8 cellular contexts compared by ENCODE assay signal in the genomic region with DNA sequence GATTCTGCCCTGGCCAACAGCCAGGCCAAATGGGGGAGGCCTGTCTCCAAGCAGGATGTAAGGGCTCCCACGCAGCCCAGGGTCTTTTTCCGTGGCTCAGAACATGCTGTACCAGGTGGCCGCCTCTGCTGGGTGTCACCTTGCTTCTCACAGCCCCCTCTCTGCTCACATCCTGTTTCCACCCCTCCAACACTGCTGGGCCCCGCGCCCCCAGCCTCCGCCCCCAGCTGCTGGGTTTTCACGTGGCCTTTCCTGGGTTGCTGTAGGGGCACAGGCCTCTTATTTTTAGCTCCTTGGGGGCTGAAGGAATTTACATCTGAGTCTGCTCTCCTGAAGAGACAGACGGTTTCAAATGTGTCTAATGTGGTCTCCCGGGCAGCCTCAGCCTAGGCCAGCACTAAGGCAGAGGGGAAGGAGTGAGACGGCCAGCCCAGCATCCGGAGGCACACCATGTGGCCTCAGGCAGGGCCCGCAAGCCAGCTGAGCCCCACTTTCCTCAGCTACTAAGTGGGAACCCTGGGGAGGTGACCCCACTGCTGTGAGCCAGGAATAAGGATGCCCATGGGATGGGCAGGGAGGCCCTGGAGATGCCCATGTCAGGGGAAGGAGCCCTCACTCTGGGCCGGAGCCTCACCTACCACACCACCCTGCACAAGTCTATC. TPM values are rescaled to one million over a fixed set of nuclear protein-coding genes. Genes with fewer than 3 reads are reported as not detected.
DNase-seq lines count a peak whose midpoint lies in the region; ATAC-seq lines count a peak whose summit lies in the region.

No MANE protein-coding gene starts in this region.

- H3K27me3 ChIP-seq in CD4-positive, CD25-positive, alpha-beta regulatory T cell (ENCODE audit: control insufficient read depth, insufficient read depth, low read length): no peaks in the 10 kb centered on the region

- H3K36me3 ChIP-seq in CD4-positive, CD25-positive, alpha-beta regulatory T cell (ENCODE audit: control insufficient read depth, insufficient read depth, low read length): no peaks in the 10 kb centered on the region

- H3K4me3 Mint-ChIP-seq in CD4-positive, CD25-positive, alpha-beta regulatory T cell: peak overlapping the region; percentile 64 to 80 (median 70)

- no peaks in the 10 kb centered on the region for H3K36me3 Mint-ChIP-seq in CD4-positive, CD25-positive, alpha-beta regulatory T cell

- H3K9me3 Mint-ChIP-seq in CD4-positive, CD25-positive, alpha-beta regulatory T cell: no peaks in the 10 kb centered on the region

- peak; percentile 60 to 68 for ATAC-seq in CD4-positive, CD25-positive, alpha-beta regulatory T cell (ENCODE audit: low read depth in 2 of 2)
- ATAC-seq in GM19468 (IDR thresholded peaks at IDR 0.05; ENCODE audit: extremely low read depth, unreplicated experiment) (peak; percentile 39), HG03565 (IDR thresholded peaks at IDR 0.05; ENCODE audit: unreplicated experiment) (peak; percentile 39)

- H3K27me3 Mint-ChIP-seq in CD4-positive, CD25-positive, alpha-beta regulatory T cell: no peaks in the 10 kb centered on the region

- no peaks in the 10 kb centered on the region for H3K9me3 ChIP-seq in CD4-positive, CD25-positive, alpha-beta regulatory T cell (ENCODE audit: control insufficient read depth in 2 of 2, low read length in 2 of 2)

- peak; percentile 40 to 86 (median 78) for DNase-seq in CD4-positive, CD25-positive, alpha-beta regulatory T cell
- DNase-seq in activated gamma-delta T cell (lab: John Stamatoyannopoulos, UW): peak; percentile 74
- peak; percentile 57 for DNase-seq in retina
- no peak for DNase-seq in anterior cingulate cortex (lab: John Stamatoyannopoulos, UW)
- DNase-seq in NCI-H226: no peak
- no peak for DNase-seq in AG20443 (ENCODE audit: low spot score)

- peak overlapping the region; percentile 87 for H3K27ac ChIP-seq in CD4-positive, CD25-positive, alpha-beta regulatory T cell (ENCODE audit: insufficient read depth, low read length, poor library complexity, severe bottlenecking)

- peak overlapping the region; percentile 97 to 99 (median 98) for H3K27ac Mint-ChIP-seq in CD4-positive, CD25-positive, alpha-beta regulatory T cell

- H3K4me1 Mint-ChIP-seq in CD4-positive, CD25-positive, alpha-beta regulatory T cell: peaks cover 22 to 62% (median 50%) of the 10 kb centered on the region in 4 donors

- peak overlapping the region; percentile 41 for H3K4me3 ChIP-seq in CD4-positive, CD25-positive, alpha-beta regulatory T cell (ENCODE audit: low read depth, low read length)

- peaks cover 46% of the 10 kb centered on the region for H3K4me1 ChIP-seq in CD4-positive, CD25-positive, alpha-beta regulatory T cell (ENCODE audit: control insufficient read depth, insufficient read depth, low read length, poor library complexity, severe bottlenecking)

RNA-seq across cellular contexts. Expression of a gene that starts 18.7 kb away (rescaled TPM):
- 566 TPM for total RNA-seq in CD4-positive, CD25-positive, alpha-beta regulatory T cell
- 10 to 100 TPM; 30.8 to 95.4 (median 44.5) TPM for polyA plus RNA-seq in CD4-positive, CD25-positive, alpha-beta regulatory T cell

RNA-seq across cellular contexts. Expression of a gene that starts 25.6 kb away (rescaled TPM):
- total RNA-seq in CD4-positive, CD25-positive, alpha-beta regulatory T cell: 9.7 TPM
- under 1 TPM in 2 of 4 donors, not detected in 2; 0.23 to 0.39 TPM for polyA plus RNA-seq in CD4-positive, CD25-positive, alpha-beta regulatory T cell

RNA-seq across cellular contexts. Expression of a gene that starts 44.7 kb away (rescaled TPM):
- total RNA-seq in CD4-positive, CD25-positive, alpha-beta regulatory T cell: 97.2 TPM
- 100 to 1,000 TPM; 177 to 208 (median 197) TPM for polyA plus RNA-seq in CD4-positive, CD25-positive, alpha-beta regulatory T cell

RNA-seq across cellular contexts. Expression of a gene that starts 47.5 kb away (rescaled TPM):
- 1.0 TPM for total RNA-seq in CD4-positive, CD25-positive, alpha-beta regulatory T cell
- not detected for polyA plus RNA-seq in CD4-positive, CD25-positive, alpha-beta regulatory T cell

Comparison
In these comparisons a context has a peak if more than half of its experiments do, and no peak if none do; other contexts are left out.
1. DNase-seq: peak in CD4-positive, CD25-positive, alpha-beta regulatory T cell (3 of 3), activated gamma-delta T cell (single experiment) and retina (single experiment); none in anterior cingulate cortex (0 of 58), NCI-H226 (single experiment) and AG20443 (single experiment).
2. Peak in every context shown above with its lines, with median percentiles within 50 percentile points of each other: ATAC-seq.